Comparison of ENCODE assay signal across 23 cellular contexts in the genomic region with DNA sequence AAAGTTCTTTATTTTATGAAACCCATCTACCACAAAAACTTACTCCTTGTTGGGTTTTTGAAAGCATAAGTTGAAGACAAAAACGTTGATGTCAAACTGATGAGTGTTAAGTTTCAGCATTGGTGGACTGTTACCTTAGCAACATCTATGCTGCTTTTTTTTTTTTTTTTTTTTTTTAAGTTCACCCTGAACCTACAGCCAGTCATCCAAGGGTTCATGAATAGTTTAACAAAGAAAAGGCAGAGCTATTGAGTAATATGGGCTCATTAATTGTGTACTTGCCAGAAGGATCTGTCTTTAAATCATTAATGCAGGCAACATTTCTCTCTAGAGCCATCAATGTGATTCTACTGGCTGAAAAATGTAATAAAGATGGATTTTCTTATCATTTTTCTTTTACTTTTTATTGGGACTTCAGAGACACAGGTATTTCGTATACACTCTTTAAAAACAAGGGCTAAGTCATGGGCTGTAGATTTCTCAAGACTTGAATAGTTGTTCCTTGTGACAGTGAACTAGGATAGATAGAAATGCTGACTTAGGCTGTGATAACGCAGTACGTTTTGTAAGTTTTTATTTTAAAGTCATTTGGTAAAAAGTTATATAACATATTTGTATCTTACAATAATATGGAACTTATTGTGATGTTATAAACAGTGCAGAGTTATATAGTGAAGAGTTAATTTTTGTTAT. TPM values are rescaled to one million over a fixed set of nuclear protein-coding genes. Genes with fewer than 3 reads are reported as not detected.
DNase-seq lines count a peak whose midpoint lies in the region; ATAC-seq and TF ChIP-seq lines count a peak whose summit lies in the region.
"Had no signal": no experiment of that assay in that cellular context is flagged by ENCODE, and none has a peak within 500 bp of the region (broad histone marks: within the 10 kb centered on the region; RNA-seq: fewer than 3 reads in every experiment).

A gene with protein sequence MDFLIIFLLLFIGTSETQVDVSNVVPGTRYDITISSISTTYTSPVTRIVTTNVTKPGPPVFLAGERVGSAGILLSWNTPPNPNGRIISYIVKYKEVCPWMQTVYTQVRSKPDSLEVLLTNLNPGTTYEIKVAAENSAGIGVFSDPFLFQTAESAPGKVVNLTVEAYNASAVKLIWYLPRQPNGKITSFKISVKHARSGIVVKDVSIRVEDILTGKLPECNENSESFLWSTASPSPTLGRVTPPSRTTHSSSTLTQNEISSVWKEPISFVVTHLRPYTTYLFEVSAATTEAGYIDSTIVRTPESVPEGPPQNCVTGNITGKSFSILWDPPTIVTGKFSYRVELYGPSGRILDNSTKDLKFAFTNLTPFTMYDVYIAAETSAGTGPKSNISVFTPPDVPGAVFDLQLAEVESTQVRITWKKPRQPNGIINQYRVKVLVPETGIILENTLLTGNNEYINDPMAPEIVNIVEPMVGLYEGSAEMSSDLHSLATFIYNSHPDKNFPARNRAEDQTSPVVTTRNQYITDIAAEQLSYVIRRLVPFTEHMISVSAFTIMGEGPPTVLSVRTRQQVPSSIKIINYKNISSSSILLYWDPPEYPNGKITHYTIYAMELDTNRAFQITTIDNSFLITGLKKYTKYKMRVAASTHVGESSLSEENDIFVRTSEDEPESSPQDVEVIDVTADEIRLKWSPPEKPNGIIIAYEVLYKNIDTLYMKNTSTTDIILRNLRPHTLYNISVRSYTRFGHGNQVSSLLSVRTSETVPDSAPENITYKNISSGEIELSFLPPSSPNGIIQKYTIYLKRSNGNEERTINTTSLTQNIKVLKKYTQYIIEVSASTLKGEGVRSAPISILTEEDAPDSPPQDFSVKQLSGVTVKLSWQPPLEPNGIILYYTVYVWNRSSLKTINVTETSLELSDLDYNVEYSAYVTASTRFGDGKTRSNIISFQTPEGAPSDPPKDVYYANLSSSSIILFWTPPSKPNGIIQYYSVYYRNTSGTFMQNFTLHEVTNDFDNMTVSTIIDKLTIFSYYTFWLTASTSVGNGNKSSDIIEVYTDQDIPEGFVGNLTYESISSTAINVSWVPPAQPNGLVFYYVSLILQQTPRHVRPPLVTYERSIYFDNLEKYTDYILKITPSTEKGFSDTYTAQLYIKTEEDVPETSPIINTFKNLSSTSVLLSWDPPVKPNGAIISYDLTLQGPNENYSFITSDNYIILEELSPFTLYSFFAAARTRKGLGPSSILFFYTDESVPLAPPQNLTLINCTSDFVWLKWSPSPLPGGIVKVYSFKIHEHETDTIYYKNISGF (N-terminal part only) (plus strand): TSS at position 262 of the 693 bp plus-strand sequence. CDS start 111 bp downstream, at position 373.

- intact Hi-C loops in tibial artery (cut with DNase I; ENCODE audit: low total_unique reads): no loop called here

- H3K27me3 ChIP-seq in osteoblast (ENCODE audit: insufficient read depth, low read length) (no peaks in the 10 kb centered on the region), tibial artery (no peaks in the 10 kb centered on the region)
- H3K27me3 ChIP-seq: BE2C, sigmoid colon had no signal

- no peak within 1 kb of the TSS for H3K27ac Mint-ChIP-seq in activated T-cell treated with anti-CD3 and anti-CD28 coated beads, Interleukin-2, amount 50 U/mL, for 24 hours
- H3K27ac Mint-ChIP-seq: activated CD8-positive, alpha-beta T cell treated with anti-CD3 and anti-CD28 coated beads for 36 hours; activated naive CD8-positive, alpha-beta T cell had no signal

- no peaks in the 10 kb centered on the region for H4K20me1 ChIP-seq in osteoblast (ENCODE audit: insufficient read depth, low read length)

- no peaks in the 10 kb centered on the region for H3K36me3 ChIP-seq in SK-N-MC (ENCODE audit: insufficient read depth, low read length)
- H3K36me3 ChIP-seq in osteoblast (ENCODE audit: insufficient read depth, low read length): no peaks in the 10 kb centered on the region
- H3K36me3 ChIP-seq in tibial artery: no peaks in the 10 kb centered on the region
- H3K36me3 ChIP-seq: BE2C, sigmoid colon had no signal

- DNase-seq in AG10803 (ENCODE audit: low read depth) (peak; percentile 70), SK-N-MC (ENCODE audit: low read depth, low spot score) (no peak), fibroblast of mammary gland (ENCODE audit: low read depth) (peak; percentile 70), osteoblast (ENCODE audit: insufficient read length, low spot score, missing footprints) (no peak), tibial artery (no peak), nucleus accumbens (lab: John Stamatoyannopoulos, UW) (no peak)
- no peak for DNase-seq in activated T-cell treated with anti-CD3 and anti-CD28 coated beads, Interleukin-2, amount 50 U/mL, for 24 hours
- DNase-seq: activated CD8-positive, alpha-beta T cell treated with anti-CD3 and anti-CD28 coated beads for 36 hours; activated T-cell treated with anti-CD3 and anti-CD28 coated beads, Interleukin-2, amount 50 U/mL, for 48 hours; BE2C; central memory CD4-positive, alpha-beta T cell; effector CD8-positive, alpha-beta T cell; GDM1; MM.1S; NCI-H524 treated with DMSO at 0.1 percent for 48 hours; SHP77; sigmoid colon had no signal

- ATAC-seq in HG02610 (IDR thresholded peaks at IDR 0.05; ENCODE audit: unreplicated experiment): no peak
- ATAC-seq: activated CD8-positive, alpha-beta T cell treated with anti-CD3 and anti-CD28 coated beads for 36 hours; GM12878 had no signal

- TF ChIP-seq CTCF in AG10803 (conservative IDR thresholded peaks at IDR 0.05; ENCODE audit: low read length) (no peak), fibroblast of mammary gland (conservative IDR thresholded peaks at IDR 0.05; ENCODE audit: control insufficient read depth, insufficient read depth, low read depth, low read length) (no peak), osteoblast (IDR thresholded peaks at IDR 0.05; ENCODE audit: extremely low read depth, low read depth, low read length) (no peak), tibial artery (IDR thresholded peaks at IDR 0.05) (no peak)

- H3K4me3 ChIP-seq in AG10803 (ENCODE audit: low read length) (no peak within 1 kb of the TSS), SK-N-MC (no peak within 1 kb of the TSS), fibroblast of mammary gland (ENCODE audit: control insufficient read depth, low read depth, low read length) (no peak within 1 kb of the TSS), osteoblast (ENCODE audit: insufficient read depth, low read length) (peak within 1 kb of the TSS; percentile 24), tibial artery (no peak within 1 kb of the TSS)
- H3K4me3 ChIP-seq: GM12878, sigmoid colon had no signal

- H3K4me3 Mint-ChIP-seq in activated T-cell treated with anti-CD3 and anti-CD28 coated beads, Interleukin-2, amount 50 U/mL, for 24 hours: no peak within 1 kb of the TSS
- H3K4me3 Mint-ChIP-seq: activated CD8-positive, alpha-beta T cell treated with anti-CD3 and anti-CD28 coated beads for 36 hours; activated naive CD8-positive, alpha-beta T cell; nephron had no signal

- H3K79me2 ChIP-seq in osteoblast (ENCODE audit: insufficient read depth, low read length): peaks cover 7% of the 10 kb centered on the region

- H3K9me3 ChIP-seq in SK-N-MC (ENCODE audit: low read depth, low read length) (no peaks in the 10 kb centered on the region), osteoblast (ENCODE audit: low read depth, low read length) (no peaks in the 10 kb centered on the region), tibial artery (no peaks in the 10 kb centered on the region)
- H3K9me3 ChIP-seq: BE2C, sigmoid colon had no signal

- no peaks in the 10 kb centered on the region for H3K4me1 Mint-ChIP-seq in activated T-cell treated with anti-CD3 and anti-CD28 coated beads, Interleukin-2, amount 50 U/mL, for 24 hours (ENCODE audit: low read depth)

- H3K27ac ChIP-seq in SK-N-MC (peak within 1 kb of the TSS; percentile 55), osteoblast (ENCODE audit: low read depth, low read length) (peak within 1 kb of the TSS; percentile 60), tibial artery (peak within 1 kb of the TSS in 1 of 2 donors; percentile 2)

- H3K9me3 Mint-ChIP-seq in activated T-cell treated with anti-CD3 and anti-CD28 coated beads, Interleukin-2, amount 50 U/mL, for 24 hours: peaks cover 14% of the 10 kb centered on the region

- H3K4me2 ChIP-seq in osteoblast (ENCODE audit: insufficient read depth, low read length): peak within 1 kb of the TSS; percentile 46

- H3K36me3 Mint-ChIP-seq in activated T-cell treated with anti-CD3 and anti-CD28 coated beads, Interleukin-2, amount 50 U/mL, for 24 hours (ENCODE audit: low read depth): no peaks in the 10 kb centered on the region
- H3K36me3 Mint-ChIP-seq: activated naive CD8-positive, alpha-beta T cell had no signal

- H3K9ac ChIP-seq in SK-N-MC (ENCODE audit: insufficient read length): no peak within 1 kb of the TSS

- peak within 1 kb of the TSS; percentile 14 for H2AFZ ChIP-seq in osteoblast (ENCODE audit: low read length)

- H3K4me1 ChIP-seq in osteoblast (ENCODE audit: insufficient read depth, low read length): peaks cover 57% of the 10 kb centered on the region
- H3K4me1 ChIP-seq in tibial artery: peaks cover 0 to 32% (median 12%) of the 10 kb centered on the region in 4 donors
- H3K4me1 ChIP-seq: BE2C had no signal

- H3K27me3 Mint-ChIP-seq in activated T-cell treated with anti-CD3 and anti-CD28 coated beads, Interleukin-2, amount 50 U/mL, for 24 hours: no peaks in the 10 kb centered on the region
- H3K27me3 Mint-ChIP-seq: activated CD8-positive, alpha-beta T cell treated with anti-CD3 and anti-CD28 coated beads for 36 hours; activated naive CD8-positive, alpha-beta T cell had no signal

RNA-seq across cellular contexts. Expression of the gene that starts here (rescaled TPM):
- total RNA-seq in osteoblast: 5.3 and 5.4 TPM in 2 replicates
- total RNA-seq: activated CD8-positive, alpha-beta T cell treated with anti-CD3 and anti-CD28 coated beads for 36 hours; GM12878; lung microvascular endothelial cell; T-helper 1 cell treated with Interleukin-12 subunit alpha and Interleukin-12 subunit beta and Interleukin-4 antibody, amounts not matched to agents 30 ng/mL and 1 ng/mL, for 36 hours had no signal

Comparison
In these comparisons a context has a peak if more than half of its experiments do, and no peak if none do; other contexts are left out.
1. DNase-seq: peak in AG10803 (single experiment) and fibroblast of mammary gland (single experiment); none in SK-N-MC (single experiment), osteoblast (single experiment), activated T-cell treated with anti-CD3 and anti-CD28 coated beads, Interleukin-2, amount 50 U/mL, for 24 hours (single experiment), tibial artery (0 of 2) and nucleus accumbens (0 of 56).